In genomic region chr6:106525111-106525884, GRCh38 we compare ENCODE assay signal across 9 cellular contexts.
DNase-seq lines count a peak whose midpoint lies in the region; ATAC-seq and TF ChIP-seq lines count a peak whose summit lies in the region.
"Had no signal": no experiment of that assay in that cellular context is flagged by ENCODE, and none has a peak within 500 bp of the region (broad histone marks: within the 10 kb centered on the region; RNA-seq: fewer than 3 reads in every experiment).

No MANE protein-coding gene starts in this region.

- WGBS in body of pancreas, 2 donors = 26 to 35% methylated on average over 7 of the region's 7 CpGs

- intact Hi-C loops in body of pancreas (cut with DNase I) = no loop called here

- H3K36me3 ChIP-seq in body of pancreas (replicated peaks in 1 of 2; ENCODE audit: insufficient read depth in 1 of 2, low read depth in 2 of 2) = no peaks in the 10 kb centered on the region

- no peaks in the 10 kb centered on the region for H3K27me3 ChIP-seq in body of pancreas

- ATAC-seq in GM18873 (IDR thresholded peaks at IDR 0.05; ENCODE audit: low FRiP score, unreplicated experiment) (peak; percentile 33), HG02852 (IDR thresholded peaks at IDR 0.05; ENCODE audit: unreplicated experiment) (peak; percentile 39), memory B cell (ENCODE audit: low read depth) (peak; percentile 46), body of pancreas (no peak)

- peaks cover 31% of the 10 kb centered on the region for H3K4me1 Mint-ChIP-seq in memory B cell
- H3K4me1 Mint-ChIP-seq: neural crest cell had no signal

- H3K27ac ChIP-seq in body of pancreas = peak overlapping the region in 1 of 4 donors; percentile 7

- TF ChIP-seq CTCF in body of pancreas (IDR thresholded peaks at IDR 0.05) = no peak

- H3K4me3 ChIP-seq in body of pancreas = no peak overlapping the region

- H3K27me3 Mint-ChIP-seq in memory B cell = no peaks in the 10 kb centered on the region

- H3K4me3 Mint-ChIP-seq in memory B cell = peak overlapping the region; percentile 84
- H3K4me3 Mint-ChIP-seq: neural crest cell had no signal

- POLR2A ChIA-PET in HEK293T (lab: Yijun Ruan, JAX) = no interaction called here

- no peak for TF ChIP-seq POLR2A in body of pancreas (IDR thresholded peaks at IDR 0.05)

- peaks cover 8% of the 10 kb centered on the region for H3K4me1 ChIP-seq in body of pancreas

- no peaks in the 10 kb centered on the region for H3K9me3 ChIP-seq in body of pancreas

- H3K36me3 Mint-ChIP-seq in memory B cell = peaks cover 24% of the 10 kb centered on the region

- DNase-seq in SK-MEL-5 (ENCODE audit: low read depth, low spot score) = peak; percentile 22
- no peak for DNase-seq in memory B cell (ENCODE audit: low spot score in 2 of 2)
- no peak for DNase-seq in NCI-H345 (lab: John Stamatoyannopoulos, UW)
- no peak for DNase-seq in HEK293T (ENCODE audit: extremely low spot score)
- no peak for DNase-seq in body of pancreas
- DNase-seq in NCI-H1436 (lab: John Stamatoyannopoulos, UW) = no peak

- in situ Hi-C loops in SK-MEL-5 (cut with HindIII; ENCODE audit: low pct_unique_long_range_greater_than_20kb, low sequenced_read_pairs) = no loop called here

- CTCF ChIA-PET in HEK293T (lab: Yijun Ruan, JAX) = interaction anchor here (0.5 to 0.7 kb wide), 3 partner anchors 50 to 1100 kb away, joined by 3 to 7 read pairs (median 4); no protein-coding TSS in a partner anchor

- H3K27ac Mint-ChIP-seq in memory B cell = peak overlapping the region; percentile 95

- H3K9me3 Mint-ChIP-seq in memory B cell = no peaks in the 10 kb centered on the region
- H3K9me3 Mint-ChIP-seq: neural crest cell had no signal

TF ChIP-seq in HEK293T, 16 proteins besides CTCF, POLR2A, EP300 and RAD21:
- TF ChIP-seq ELF4 (IDR thresholded peaks at IDR 0.05) (no peak), TARDBP (IDR thresholded peaks at IDR 0.05) (no peak), L3MBTL2 (conservative IDR thresholded peaks at IDR 0.05) (no peak), CTBP1 (IDR thresholded peaks at IDR 0.05; ENCODE audit: borderline replicate concordance) (no peak), BHLHE40 (IDR thresholded peaks at IDR 0.05; ENCODE audit: borderline replicate concordance) (no peak), SP1 (IDR thresholded peaks at IDR 0.05) (no peak), SUZ12 (IDR thresholded peaks at IDR 0.05) (no peak), ZNF384 (IDR thresholded peaks at IDR 0.05) (no peak), ARNT (IDR thresholded peaks at IDR 0.05) (no peak), FOXK2 (IDR thresholded peaks at IDR 0.05) (no peak), FOXM1 (IDR thresholded peaks at IDR 0.05; ENCODE audit: borderline replicate concordance) (no peak), HDGF (IDR thresholded peaks at IDR 0.05; ENCODE audit: borderline replicate concordance) (no peak), NFRKB (IDR thresholded peaks at IDR 0.05) (no peak)
- TF ChIP-seq, protein P1, sequence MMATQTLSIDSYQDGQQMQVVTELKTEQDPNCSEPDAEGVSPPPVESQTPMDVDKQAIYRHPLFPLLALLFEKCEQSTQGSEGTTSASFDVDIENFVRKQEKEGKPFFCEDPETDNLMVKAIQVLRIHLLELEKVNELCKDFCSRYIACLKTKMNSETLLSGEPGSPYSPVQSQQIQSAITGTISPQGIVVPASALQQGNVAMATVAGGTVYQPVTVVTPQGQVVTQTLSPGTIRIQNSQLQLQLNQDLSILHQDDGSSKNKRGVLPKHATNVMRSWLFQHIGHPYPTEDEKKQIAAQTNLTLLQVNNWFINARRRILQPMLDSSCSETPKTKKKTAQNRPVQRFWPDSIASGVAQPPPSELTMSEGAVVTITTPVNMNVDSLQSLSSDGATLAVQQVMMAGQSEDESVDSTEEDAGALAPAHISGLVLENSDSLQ (IDR thresholded peaks at IDR 0.05) = no peak; the same call in 1 of the 2 replicates
